16 cellular contexts compared by ENCODE assay signal in genomic region chr7:76149847-76150691, GRCh38. TPM values are rescaled to one million over a fixed set of nuclear protein-coding genes. Genes with fewer than 3 reads are reported as not detected.
A peak's percentile ranks its signal among the peaks of the same experiment; 100 is the strongest.
DNase-seq lines count a peak whose midpoint lies in the region; ATAC-seq and TF ChIP-seq lines count a peak whose summit lies in the region.
"Had no signal": no experiment of that assay in that cellular context is flagged by ENCODE, and none has a peak within 500 bp of the region (broad histone marks: within the 10 kb centered on the region; RNA-seq: fewer than 3 reads in every experiment).

No MANE protein-coding gene starts in this region.

- H3K4me3 ChIP-seq in right cardiac atrium (ENCODE audit: low read length) (no peak overlapping the region), psoas muscle (peak overlapping the region; percentile 56), Caco-2 (ENCODE audit: low read depth, low read length) (no peak overlapping the region)
- H3K4me3 ChIP-seq: adrenal gland, SK-N-MC, vagina had no signal

- CTCF ChIA-PET in activated CD8-positive, alpha-beta T cell treated with anti-CD3 and anti-CD28 coated beads for 36 hours (lab: Charles Lee): no interaction called here
- CTCF ChIA-PET in Caco-2 (lab: Charles Lee): interaction anchor here (0.6 kb wide), 1 partner anchor 285 kb away, joined by 4 read pairs; no protein-coding TSS in a partner anchor

- intact Hi-C loops in activated CD8-positive, alpha-beta T cell treated with anti-CD3 and anti-CD28 coated beads for 36 hours (cut with micrococcal nuclease): no loop called here
- intact Hi-C loops in right cardiac atrium (cut with DNase I): loop anchor here in 1 of 4 donors (10.0 kb wide), 1 partner anchor 65 kb away; no protein-coding TSS in a partner anchor
- intact Hi-C loops in psoas muscle (cut with DNase I): no loop called here
- intact Hi-C loops in Caco-2 (cut with micrococcal nuclease; ENCODE audit: unreplicated experiment): no loop called here

- no peak overlapping the region for H3K27ac Mint-ChIP-seq in activated naive CD4-positive, alpha-beta T cell treated with anti-CD3 and anti-CD28 coated beads, Interleukin-2, amount 50 U/mL, for 24 hours
- no peak overlapping the region for H3K27ac Mint-ChIP-seq in activated naive CD4-positive, alpha-beta T cell treated with anti-CD3 and anti-CD28 coated beads, Interleukin-2, amount 50 U/mL, for 72 hours
- no peak overlapping the region for H3K27ac Mint-ChIP-seq in activated CD8-positive, alpha-beta T cell treated with anti-CD3 and anti-CD28 coated beads for 36 hours
- H3K27ac Mint-ChIP-seq in Caco-2 (ENCODE audit: unreplicated experiment): no peak overlapping the region
- H3K27ac Mint-ChIP-seq: activated CD4-positive, alpha-beta T cell treated with anti-CD3 and anti-CD28 coated beads, Interleukin-2, amount 10 ng/mL, durations not matched to agents 7 days and 5 days had no signal

- ATAC-seq in activated naive CD4-positive, alpha-beta T cell treated with anti-CD3 and anti-CD28 coated beads, Interleukin-2, amount 50 U/mL, for 72 hours: no peak
- ATAC-seq in activated CD8-positive, alpha-beta T cell treated with anti-CD3 and anti-CD28 coated beads for 36 hours: no peak
- ATAC-seq in right cardiac atrium: peak; percentile 33 to 62
- ATAC-seq in psoas muscle: peak; percentile 21 to 64 (median 60)
- ATAC-seq in HG03135 (IDR thresholded peaks at IDR 0.05; ENCODE audit: unreplicated experiment): no peak

- H3K9me3 Mint-ChIP-seq in activated naive CD4-positive, alpha-beta T cell treated with anti-CD3 and anti-CD28 coated beads, Interleukin-2, amount 50 U/mL, for 24 hours: no peaks in the 10 kb centered on the region
- H3K9me3 Mint-ChIP-seq in activated naive CD4-positive, alpha-beta T cell treated with anti-CD3 and anti-CD28 coated beads, Interleukin-2, amount 50 U/mL, for 72 hours: no peaks in the 10 kb centered on the region
- H3K9me3 Mint-ChIP-seq in activated CD8-positive, alpha-beta T cell treated with anti-CD3 and anti-CD28 coated beads for 36 hours: no peaks in the 10 kb centered on the region
- H3K9me3 Mint-ChIP-seq in Caco-2 (ENCODE audit: unreplicated experiment): no peaks in the 10 kb centered on the region
- H3K9me3 Mint-ChIP-seq: activated CD4-positive, alpha-beta T cell treated with anti-CD3 and anti-CD28 coated beads, Interleukin-2, amount 10 ng/mL, durations not matched to agents 7 days and 5 days had no signal

- no TSS peak for BruUV-seq in Caco-2 (replicated peaks; lab: Mats Ljungman, UMichigan)

- no peak for TF ChIP-seq CTCF in activated CD8-positive, alpha-beta T cell treated with anti-CD3 and anti-CD28 coated beads for 36 hours (IDR thresholded peaks at IDR 0.05)
- TF ChIP-seq CTCF in psoas muscle (IDR thresholded peaks at IDR 0.05): no peak
- no peak for TF ChIP-seq CTCF in Caco-2 (IDR thresholded peaks at IDR 0.05; ENCODE audit: insufficient read depth in 1 of 2, low read depth in 1 of 2, low read length in 1 of 2, severe bottlenecking in 1 of 2, unreplicated experiment in 1 of 2)

- peaks cover 52% of the 10 kb centered on the region for H3K4me1 Mint-ChIP-seq in activated naive CD4-positive, alpha-beta T cell treated with anti-CD3 and anti-CD28 coated beads, Interleukin-2, amount 50 U/mL, for 24 hours
- H3K4me1 Mint-ChIP-seq in activated CD8-positive, alpha-beta T cell treated with anti-CD3 and anti-CD28 coated beads for 36 hours (ENCODE audit: low read depth): peaks cover 12% of the 10 kb centered on the region
- H3K4me1 Mint-ChIP-seq in Caco-2 (ENCODE audit: low read depth, unreplicated experiment): no peaks in the 10 kb centered on the region

- H3K36me3 Mint-ChIP-seq in activated naive CD4-positive, alpha-beta T cell treated with anti-CD3 and anti-CD28 coated beads, Interleukin-2, amount 50 U/mL, for 24 hours: no peaks in the 10 kb centered on the region
- no peaks in the 10 kb centered on the region for H3K36me3 Mint-ChIP-seq in activated naive CD4-positive, alpha-beta T cell treated with anti-CD3 and anti-CD28 coated beads, Interleukin-2, amount 50 U/mL, for 72 hours
- H3K36me3 Mint-ChIP-seq in activated CD8-positive, alpha-beta T cell treated with anti-CD3 and anti-CD28 coated beads for 36 hours (ENCODE audit: low read depth): no peaks in the 10 kb centered on the region
- H3K36me3 Mint-ChIP-seq in Caco-2 (ENCODE audit: insufficient read depth, unreplicated experiment): no peaks in the 10 kb centered on the region

- WGBS in right cardiac atrium: 64% methylated on average over 53 of the region's 53 CpGs
- WGBS in psoas muscle, 3 donors: 42 to 79% (median 52%) methylated on average over 39 to 53 of the region's 53 CpGs

- H3K27ac ChIP-seq in right cardiac atrium (ENCODE audit: low read length) (no peak overlapping the region), psoas muscle (no peak overlapping the region)
- H3K27ac ChIP-seq: adrenal gland, epithelial cell of prostate, SK-N-MC, vagina had no signal

- no peaks in the 10 kb centered on the region for H3K27me3 Mint-ChIP-seq in activated naive CD4-positive, alpha-beta T cell treated with anti-CD3 and anti-CD28 coated beads, Interleukin-2, amount 50 U/mL, for 24 hours
- H3K27me3 Mint-ChIP-seq in activated CD8-positive, alpha-beta T cell treated with anti-CD3 and anti-CD28 coated beads for 36 hours: no peaks in the 10 kb centered on the region
- peaks cover 4% of the 10 kb centered on the region for H3K27me3 Mint-ChIP-seq in Caco-2 (ENCODE audit: insufficient read depth, unreplicated experiment)
- H3K27me3 Mint-ChIP-seq: activated CD4-positive, alpha-beta T cell treated with anti-CD3 and anti-CD28 coated beads, Interleukin-2, amount 10 ng/mL, durations not matched to agents 7 days and 5 days had no signal

- peak overlapping the region; percentile 57 for H3K4me3 Mint-ChIP-seq in activated naive CD4-positive, alpha-beta T cell treated with anti-CD3 and anti-CD28 coated beads, Interleukin-2, amount 50 U/mL, for 24 hours
- H3K4me3 Mint-ChIP-seq in activated CD8-positive, alpha-beta T cell treated with anti-CD3 and anti-CD28 coated beads for 36 hours: no peak overlapping the region
- no peak overlapping the region for H3K4me3 Mint-ChIP-seq in Caco-2 (ENCODE audit: unreplicated experiment)
- H3K4me3 Mint-ChIP-seq: activated CD4-positive, alpha-beta T cell treated with anti-CD3 and anti-CD28 coated beads, Interleukin-2, amount 10 ng/mL, durations not matched to agents 7 days and 5 days had no signal

- H3K27me3 ChIP-seq in right cardiac atrium (ENCODE audit: control insufficient read depth, insufficient read depth) (no peaks in the 10 kb centered on the region), psoas muscle (ENCODE audit: insufficient read depth in 3 of 3, low read length in 2 of 3) (peaks cover 0 to 2% (median 0%) of the 10 kb centered on the region in 3 donors), Caco-2 (replicated peaks; ENCODE audit: control insufficient read depth, insufficient read depth, low read length) (no peaks in the 10 kb centered on the region)
- H3K27me3 ChIP-seq: adrenal gland, vagina had no signal

- no peak for DNase-seq in activated naive CD4-positive, alpha-beta T cell treated with anti-CD3 and anti-CD28 coated beads, Interleukin-2, amount 50 U/mL, for 72 hours (ENCODE audit: low spot score in 2 of 2)
- peak; percentile 13 for DNase-seq in activated CD8-positive, alpha-beta T cell treated with anti-CD3 and anti-CD28 coated beads for 36 hours
- peak in 1 of 3 donors; percentile 71 for DNase-seq in right cardiac atrium
- no peak for DNase-seq in psoas muscle
- DNase-seq in SHP77 treated with DMSO at 0.1 percent for 48 hours (lab: John Stamatoyannopoulos, UW): no peak
- no peak for DNase-seq in Caco-2
- DNase-seq: activated CD4-positive, alpha-beta T cell treated with anti-CD3 and anti-CD28 coated beads, Interleukin-2, amount 10 ng/mL, durations not matched to agents 7 days and 5 days; activated T-cell treated with anti-CD3 and anti-CD28 coated beads, Interleukin-2, amount 50 U/mL, for 1 hour; adrenal gland; midbrain; stimulated activated CD4-positive, alpha-beta T cell treated with anti-CD3 and anti-CD28 coated beads, Interleukin-15, amount 100 ng/mL, for 24 hours had no signal

- H3K9me3 ChIP-seq in right cardiac atrium (ENCODE audit: control insufficient read depth, low read length): no peaks in the 10 kb centered on the region
- H3K9me3 ChIP-seq in psoas muscle: no peaks in the 10 kb centered on the region
- no peaks in the 10 kb centered on the region for H3K9me3 ChIP-seq in Caco-2
- H3K9me3 ChIP-seq: adrenal gland, vagina had no signal

- H3K36me3 ChIP-seq in psoas muscle (ENCODE audit: insufficient read depth in 1 of 2, low read depth in 1 of 2): no peaks in the 10 kb centered on the region
- H3K36me3 ChIP-seq in Caco-2 (ENCODE audit: control insufficient read depth, insufficient read depth, low read length): no peaks in the 10 kb centered on the region
- H3K36me3 ChIP-seq: adrenal gland, vagina had no signal

- POLR2A ChIA-PET in activated CD8-positive, alpha-beta T cell treated with anti-CD3 and anti-CD28 coated beads for 36 hours (lab: Charles Lee): interaction anchor here (0.8 kb wide), 1 partner anchor 50 kb away, joined by 3 read pairs; no protein-coding TSS in a partner anchor
- POLR2A ChIA-PET in Caco-2 (lab: Charles Lee): no interaction called here

- H3K4me1 ChIP-seq in right cardiac atrium (ENCODE audit: control insufficient read depth, insufficient read depth, low read length) (no peaks in the 10 kb centered on the region), psoas muscle (no peaks in the 10 kb centered on the region), Caco-2 (no peaks in the 10 kb centered on the region)
- H3K4me1 ChIP-seq: vagina had no signal

RNA-seq across cellular contexts. Expression of gene SRRM3, which starts 51.6 kb away (rescaled TPM):
- total RNA-seq in activated naive CD4-positive, alpha-beta T cell treated with anti-CD3 and anti-CD28 coated beads, Interleukin-2, amount 50 U/mL, for 72 hours: not detected
- total RNA-seq in activated CD8-positive, alpha-beta T cell treated with anti-CD3 and anti-CD28 coated beads for 36 hours: not detected
- total RNA-seq in right cardiac atrium (10 to 100 TPM; 20.6 to 25.2 (median 23.4) TPM), psoas muscle (1 to 10 TPM in 2 of 4 donors, under 1 TPM in 2; 0.66 to 1.9 (median 1.1) TPM), Caco-2 (2022) (0.86 and 1.7 TPM in 2 replicates)
- polyA plus RNA-seq in right cardiac atrium (52.8 TPM), psoas muscle (1 to 10 TPM in 1 of 3 donors, under 1 TPM in 2; 0.48 to 5.4 (median 0.49) TPM)
- total RNA-seq: activated CD4-positive, alpha-beta T cell treated with anti-CD3 and anti-CD28 coated beads, Interleukin-2, amount 10 ng/mL, durations not matched to agents 7 days and 5 days had no signal

Comparison
In these comparisons a context has a peak if more than half of its experiments do, and no peak if none do; other contexts are left out.
1. ATAC-seq: peak in right cardiac atrium (2 of 2) and psoas muscle (4 of 4); none in activated naive CD4-positive, alpha-beta T cell treated with anti-CD3 and anti-CD28 coated beads, Interleukin-2, amount 50 U/mL, for 72 hours (0 of 2), activated CD8-positive, alpha-beta T cell treated with anti-CD3 and anti-CD28 coated beads for 36 hours (single experiment) and HG03135 (single experiment).